17 cellular contexts compared by ENCODE assay signal in genomic region chr1:47596328-47596727, GRCh38.
DNase-seq lines count a peak whose midpoint lies in the region; ATAC-seq and TF ChIP-seq lines count a peak whose summit lies in the region.
"Had no signal": no experiment of that assay in that cellular context is flagged by ENCODE, and none has a peak within 500 bp of the region (broad histone marks: within the 10 kb centered on the region; RNA-seq: fewer than 3 reads in every experiment).

No MANE protein-coding gene starts in this region.

- DNase-seq in activated CD8-positive, alpha-beta T cell treated with anti-CD3 and anti-CD28 coated beads, Interleukin-2, amount 10 ng/mL, durations not matched to agents 7 days and 5 days: peak; percentile 9
- no peak for DNase-seq in activated CD8-positive, alpha-beta T cell treated with anti-CD3 and anti-CD28 coated beads for 36 hours
- peak; percentile 12 for DNase-seq in activated CD8-positive, alpha-beta memory T cell treated with anti-CD3 and anti-CD28 coated beads, Interleukin-2, amount 10 ng/mL, durations not matched to agents 7 days and 5 days
- DNase-seq in activated CD8-positive, alpha-beta memory T cell treated with anti-CD3 and anti-CD28 coated beads, Interleukin-2, amount 50 U/mL, for 4 hours: no peak
- DNase-seq in islet precursor cell (peak; percentile 19), osteocyte (ENCODE audit: extremely low spot score, unreplicated experiment) (peak; percentile 57), putamen (ENCODE audit: low spot score) (no peak)
- DNase-seq: AML-193; Caco-2; Calu3; CD4-positive, alpha-beta T cell; DMS79 treated with DMSO at 0.1 percent for 48 hours; GF-D8 had no signal

- H3K9me3 Mint-ChIP-seq in activated CD8-positive, alpha-beta T cell treated with anti-CD3 and anti-CD28 coated beads, Interleukin-2, amount 10 ng/mL, durations not matched to agents 7 days and 5 days (ENCODE audit: insufficient read depth): no peaks in the 10 kb centered on the region
- peaks cover 6% of the 10 kb centered on the region for H3K9me3 Mint-ChIP-seq in activated CD8-positive, alpha-beta T cell treated with anti-CD3 and anti-CD28 coated beads for 36 hours
- peaks cover 7% of the 10 kb centered on the region for H3K9me3 Mint-ChIP-seq in activated CD8-positive, alpha-beta memory T cell treated with anti-CD3 and anti-CD28 coated beads, Interleukin-2, amount 10 ng/mL, durations not matched to agents 7 days and 5 days (ENCODE audit: low read depth)
- H3K9me3 Mint-ChIP-seq in osteocyte (ENCODE audit: unreplicated experiment): peaks cover 19% of the 10 kb centered on the region

- CTCF ChIA-PET in activated CD8-positive, alpha-beta T cell treated with anti-CD3 and anti-CD28 coated beads, Interleukin-2, amount 10 ng/mL, durations not matched to agents 7 days and 5 days (lab: Charles Lee): no interaction called here
- CTCF ChIA-PET in activated CD8-positive, alpha-beta T cell treated with anti-CD3 and anti-CD28 coated beads for 36 hours (lab: Charles Lee): no interaction called here
- CTCF ChIA-PET in activated CD8-positive, alpha-beta memory T cell treated with anti-CD3 and anti-CD28 coated beads, Interleukin-2, amount 10 ng/mL, durations not matched to agents 7 days and 5 days (lab: Charles Lee): no interaction called here

- H3K4me3 Mint-ChIP-seq in activated CD8-positive, alpha-beta T cell treated with anti-CD3 and anti-CD28 coated beads, Interleukin-2, amount 10 ng/mL, durations not matched to agents 7 days and 5 days: no peak overlapping the region
- no peak overlapping the region for H3K4me3 Mint-ChIP-seq in activated CD8-positive, alpha-beta T cell treated with anti-CD3 and anti-CD28 coated beads for 36 hours
- no peak overlapping the region for H3K4me3 Mint-ChIP-seq in activated CD8-positive, alpha-beta memory T cell treated with anti-CD3 and anti-CD28 coated beads, Interleukin-2, amount 10 ng/mL, durations not matched to agents 7 days and 5 days
- H3K4me3 Mint-ChIP-seq in osteocyte (ENCODE audit: unreplicated experiment): no peak overlapping the region
- H3K4me3 Mint-ChIP-seq: B cell; CD4-positive, alpha-beta T cell; CD8-positive, alpha-beta T cell had no signal

- TF ChIP-seq CTCF in activated CD8-positive, alpha-beta T cell treated with anti-CD3 and anti-CD28 coated beads for 36 hours (IDR thresholded peaks at IDR 0.05): no peak
- no peak for TF ChIP-seq CTCF in osteocyte (IDR thresholded peaks at IDR 0.05)

- no peaks in the 10 kb centered on the region for H3K36me3 Mint-ChIP-seq in activated CD8-positive, alpha-beta T cell treated with anti-CD3 and anti-CD28 coated beads, Interleukin-2, amount 10 ng/mL, durations not matched to agents 7 days and 5 days (ENCODE audit: low read depth)
- peaks cover 2% of the 10 kb centered on the region for H3K36me3 Mint-ChIP-seq in activated CD8-positive, alpha-beta T cell treated with anti-CD3 and anti-CD28 coated beads for 36 hours (ENCODE audit: low read depth)
- no peaks in the 10 kb centered on the region for H3K36me3 Mint-ChIP-seq in activated CD8-positive, alpha-beta memory T cell treated with anti-CD3 and anti-CD28 coated beads, Interleukin-2, amount 10 ng/mL, durations not matched to agents 7 days and 5 days
- no peaks in the 10 kb centered on the region for H3K36me3 Mint-ChIP-seq in osteocyte (ENCODE audit: unreplicated experiment)
- H3K36me3 Mint-ChIP-seq: CD8-positive, alpha-beta T cell had no signal

- ATAC-seq in activated CD8-positive, alpha-beta T cell treated with anti-CD3 and anti-CD28 coated beads, Interleukin-2, amount 10 ng/mL, durations not matched to agents 7 days and 5 days: no peak
- ATAC-seq in activated CD8-positive, alpha-beta T cell treated with anti-CD3 and anti-CD28 coated beads for 36 hours: no peak
- no peak for ATAC-seq in activated CD8-positive, alpha-beta memory T cell treated with anti-CD3 and anti-CD28 coated beads, Interleukin-2, amount 10 ng/mL, durations not matched to agents 7 days and 5 days
- ATAC-seq in HG02938 (IDR thresholded peaks at IDR 0.05; ENCODE audit: unreplicated experiment): no peak
- ATAC-seq: A549; CD8-positive, alpha-beta T cell had no signal

- peaks cover 29% of the 10 kb centered on the region for H3K27me3 Mint-ChIP-seq in activated CD8-positive, alpha-beta T cell treated with anti-CD3 and anti-CD28 coated beads, Interleukin-2, amount 10 ng/mL, durations not matched to agents 7 days and 5 days (ENCODE audit: low read depth)
- H3K27me3 Mint-ChIP-seq in activated CD8-positive, alpha-beta T cell treated with anti-CD3 and anti-CD28 coated beads for 36 hours: peaks cover 36% of the 10 kb centered on the region
- peaks cover 31% of the 10 kb centered on the region for H3K27me3 Mint-ChIP-seq in activated CD8-positive, alpha-beta memory T cell treated with anti-CD3 and anti-CD28 coated beads, Interleukin-2, amount 10 ng/mL, durations not matched to agents 7 days and 5 days
- H3K27me3 Mint-ChIP-seq in osteocyte (ENCODE audit: unreplicated experiment): peaks cover 22% of the 10 kb centered on the region

- intact Hi-C loops in activated CD8-positive, alpha-beta T cell treated with anti-CD3 and anti-CD28 coated beads for 36 hours (cut with micrococcal nuclease): no loop called here

- POLR2A ChIA-PET in activated CD8-positive, alpha-beta T cell treated with anti-CD3 and anti-CD28 coated beads, Interleukin-2, amount 10 ng/mL, durations not matched to agents 7 days and 5 days (lab: Charles Lee): no interaction called here
- POLR2A ChIA-PET in activated CD8-positive, alpha-beta T cell treated with anti-CD3 and anti-CD28 coated beads for 36 hours (lab: Charles Lee): no interaction called here

- H3K4me1 Mint-ChIP-seq in activated CD8-positive, alpha-beta T cell treated with anti-CD3 and anti-CD28 coated beads, Interleukin-2, amount 10 ng/mL, durations not matched to agents 7 days and 5 days (ENCODE audit: low read depth): no peaks in the 10 kb centered on the region
- H3K4me1 Mint-ChIP-seq in activated CD8-positive, alpha-beta T cell treated with anti-CD3 and anti-CD28 coated beads for 36 hours (ENCODE audit: low read depth): no peaks in the 10 kb centered on the region
- no peaks in the 10 kb centered on the region for H3K4me1 Mint-ChIP-seq in activated CD8-positive, alpha-beta memory T cell treated with anti-CD3 and anti-CD28 coated beads, Interleukin-2, amount 10 ng/mL, durations not matched to agents 7 days and 5 days
- peaks cover 2% of the 10 kb centered on the region for H3K4me1 Mint-ChIP-seq in osteocyte (ENCODE audit: unreplicated experiment)

- no peak overlapping the region for H3K27ac Mint-ChIP-seq in activated CD8-positive, alpha-beta T cell treated with anti-CD3 and anti-CD28 coated beads, Interleukin-2, amount 10 ng/mL, durations not matched to agents 7 days and 5 days
- no peak overlapping the region for H3K27ac Mint-ChIP-seq in activated CD8-positive, alpha-beta T cell treated with anti-CD3 and anti-CD28 coated beads for 36 hours
- H3K27ac Mint-ChIP-seq in activated CD8-positive, alpha-beta memory T cell treated with anti-CD3 and anti-CD28 coated beads, Interleukin-2, amount 10 ng/mL, durations not matched to agents 7 days and 5 days: no peak overlapping the region
- no peak overlapping the region for H3K27ac Mint-ChIP-seq in osteocyte (ENCODE audit: unreplicated experiment)
- H3K27ac Mint-ChIP-seq: B cell; CD4-positive, alpha-beta T cell; CD8-positive, alpha-beta T cell had no signal

Comparison
In these comparisons a context has a peak if more than half of its experiments do, and no peak if none do; other contexts are left out.
1. DNase-seq: peak in activated CD8-positive, alpha-beta T cell treated with anti-CD3 and anti-CD28 coated beads, Interleukin-2, amount 10 ng/mL, durations not matched to agents 7 days and 5 days (single experiment), activated CD8-positive, alpha-beta memory T cell treated with anti-CD3 and anti-CD28 coated beads, Interleukin-2, amount 10 ng/mL, durations not matched to agents 7 days and 5 days (single experiment), islet precursor cell (single experiment) and osteocyte (single experiment); none in activated CD8-positive, alpha-beta T cell treated with anti-CD3 and anti-CD28 coated beads for 36 hours (single experiment), activated CD8-positive, alpha-beta memory T cell treated with anti-CD3 and anti-CD28 coated beads, Interleukin-2, amount 50 U/mL, for 4 hours (single experiment) and putamen (single experiment).